Comparison of ENCODE assay signal across 8 cellular contexts in the genomic region with DNA sequence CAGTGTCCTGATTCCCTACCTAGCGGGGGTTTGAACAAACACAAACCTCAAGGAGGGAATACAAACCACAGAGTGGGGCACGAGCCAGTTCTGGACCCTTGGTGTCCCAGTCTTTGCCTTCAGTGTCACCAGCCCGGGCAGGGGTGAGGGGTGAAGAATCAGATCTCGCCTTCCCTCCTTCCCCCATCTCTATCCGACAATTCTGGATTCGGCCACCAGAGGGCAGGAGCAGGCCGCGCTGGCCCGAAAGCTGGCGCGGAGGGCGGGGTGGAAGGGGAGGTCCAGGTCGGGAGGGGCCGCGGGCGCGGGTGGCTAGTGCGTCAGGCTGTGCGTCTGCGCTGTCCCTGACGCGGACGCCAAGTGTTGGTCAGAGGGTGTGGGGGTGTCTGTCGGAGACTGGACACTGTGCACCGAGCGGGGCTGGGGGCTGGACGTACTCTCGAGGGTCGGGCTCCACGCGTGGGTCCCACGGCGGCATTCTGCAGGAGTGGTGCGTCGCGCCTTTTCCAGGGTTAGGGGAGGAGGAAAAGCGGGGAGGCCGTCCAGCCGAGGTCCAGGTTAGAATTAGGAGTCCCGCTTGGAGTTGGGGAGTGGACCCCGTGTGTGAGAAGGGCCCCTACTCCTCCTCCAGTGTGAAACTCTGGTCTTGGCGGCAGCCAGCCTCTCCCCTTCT. TPM values are rescaled to one million over a fixed set of nuclear protein-coding genes. Genes with fewer than 3 reads are reported as not detected.
A peak's percentile ranks its signal among the peaks of the same experiment; 100 is the strongest.
DNase-seq lines count a peak whose midpoint lies in the region; ATAC-seq, FAIRE-seq and TF ChIP-seq lines count a peak whose summit lies in the region.

No MANE protein-coding gene starts in this region.

- no peak for FAIRE-seq in frontal cortex (lab: Jason Lieb, UNC)

- H2AFZ ChIP-seq in Loucy (ENCODE audit: low read length) = no peak overlapping the region

- H4K20me1 ChIP-seq in Loucy (ENCODE audit: insufficient read depth, low read length, poor library complexity, severe bottlenecking) = no peaks in the 10 kb centered on the region

- H3K4me2 ChIP-seq in Loucy (ENCODE audit: low read depth, low read length, poor library complexity, severe bottlenecking) = no peak overlapping the region

- H3K4me3 ChIP-seq in Loucy (ENCODE audit: low read length, poor library complexity, severe bottlenecking) (no peak overlapping the region), RWPE2 (ENCODE audit: severe bottlenecking) (peak overlapping the region; percentile 18), neutrophil (ENCODE audit: low read depth in 1 of 2, low read length in 1 of 2) (no peak overlapping the region)

- TF ChIP-seq CTCF in Loucy (conservative IDR thresholded peaks at IDR 0.05; ENCODE audit: low read length) (peak; percentile 76), RWPE2 (IDR thresholded peaks at IDR 0.05; ENCODE audit: poor library complexity, severe bottlenecking) (peak; percentile 83), neutrophil (IDR thresholded peaks at IDR 0.05) (peak; percentile 67)

- H3K36me3 ChIP-seq in Loucy (ENCODE audit: insufficient read depth, low read length) (no peaks in the 10 kb centered on the region), RWPE2 (ENCODE audit: low read depth) (no peaks in the 10 kb centered on the region), neutrophil (no peaks in the 10 kb centered on the region)

- H3K4me1 ChIP-seq in Loucy (ENCODE audit: insufficient read depth, low read length, poor library complexity, severe bottlenecking) = peaks cover 33% of the 10 kb centered on the region
- H3K4me1 ChIP-seq in RWPE2 (ENCODE audit: insufficient read depth, poor library complexity, severe bottlenecking) = no peaks in the 10 kb centered on the region
- H3K4me1 ChIP-seq in neutrophil (ENCODE audit: control insufficient read depth in 1 of 2, insufficient read depth in 1 of 2, low read depth in 1 of 2, low read length in 1 of 2) = peaks cover 0 to 3% of the 10 kb centered on the region in 2 experiments

- H3K9ac ChIP-seq in Loucy (ENCODE audit: low read depth, low read length, poor library complexity, severe bottlenecking) = no peak overlapping the region

- H3F3A ChIP-seq in Loucy (ENCODE audit: low read depth) = no peaks in the 10 kb centered on the region

- no peaks in the 10 kb centered on the region for H3K9me2 ChIP-seq in Loucy (replicated peaks; ENCODE audit: low read depth, low read length)

- H3K79me2 ChIP-seq in Loucy (ENCODE audit: insufficient read depth, low read length) = no peaks in the 10 kb centered on the region

- peak; percentile 72 for ATAC-seq in GM18868 (IDR thresholded peaks at IDR 0.05; ENCODE audit: unreplicated experiment)
- peak; percentile 67 for ATAC-seq in RWPE2 (ENCODE audit: low read depth)

- peak; percentile 100 for DNase-seq in 8988T
- DNase-seq in RWPE2 (ENCODE audit: low spot score) = peak; percentile 87
- peak; percentile 67 for DNase-seq in activated gamma-delta T cell treated with anti-CD3 and anti-CD28 coated beads, Interleukin-2, amount 50 U/mL, for 16 hours (ENCODE audit: low read depth)
- DNase-seq in frontal cortex (ENCODE audit: low spot score in 2 of 2) = peak; percentile 95 to 99
- DNase-seq in stromal cell of bone marrow (ENCODE audit: low read depth) = peak; percentile 51

- H3K27ac ChIP-seq in RWPE2 (ENCODE audit: poor library complexity, severe bottlenecking) = no peak overlapping the region
- H3K27ac ChIP-seq in neutrophil = no peak overlapping the region

- H3K9me3 ChIP-seq in Loucy (ENCODE audit: insufficient read depth, low read depth, low read length) = no peaks in the 10 kb centered on the region
- no peaks in the 10 kb centered on the region for H3K9me3 ChIP-seq in RWPE2 (ENCODE audit: severe bottlenecking)
- no peaks in the 10 kb centered on the region for H3K9me3 ChIP-seq in neutrophil

- H3K27me3 ChIP-seq in Loucy (ENCODE audit: insufficient read depth, low read length, poor library complexity, severe bottlenecking) = no peaks in the 10 kb centered on the region
- peaks cover 51% of the 10 kb centered on the region for H3K27me3 ChIP-seq in RWPE2 (ENCODE audit: insufficient read depth, poor library complexity, severe bottlenecking)
- H3K27me3 ChIP-seq in neutrophil = peaks cover 100% of the 10 kb centered on the region

RNA-seq across cellular contexts. Expression of gene CRYBA2, which starts 2.9 kb away (rescaled TPM):
- not detected for total RNA-seq in frontal cortex

RNA-seq across cellular contexts. Expression of gene FEV, which starts 11.1 kb away (rescaled TPM):
- total RNA-seq in frontal cortex = not detected

RNA-seq across cellular contexts. Expression of gene CDK5R2, which starts 36.6 kb away (rescaled TPM):
- total RNA-seq in frontal cortex = 5.3 TPM

RNA-seq across cellular contexts. Expression of gene CFAP65, which starts 45.2 kb away (rescaled TPM):
- total RNA-seq in frontal cortex = 0.82 TPM
